35 cellular contexts compared by ENCODE assay signal in genomic region chr11:66497206-66497605, GRCh38. TPM values are rescaled to one million over a fixed set of nuclear protein-coding genes. Genes with fewer than 3 reads are reported as not detected.
"Had no signal": no experiment of that assay in that cellular context is flagged by ENCODE, and none has a peak within 500 bp of the region (broad histone marks: within the 10 kb centered on the region; RNA-seq: fewer than 3 reads in every experiment).

No MANE protein-coding gene starts in this region.

- H3K9me3 ChIP-seq: adrenal gland, ascending aorta, body of pancreas, breast epithelium had no signal

- H3K4me1 ChIP-seq: adrenal gland, ascending aorta, body of pancreas, breast epithelium had no signal

- H3K4me3 ChIP-seq: adrenal gland, ascending aorta, body of pancreas, breast epithelium, cardiac muscle cell had no signal

- H3K27ac ChIP-seq: adrenal gland, ascending aorta, body of pancreas, brain microvascular endothelial cell, breast epithelium, cardiac muscle cell had no signal

- H3K36me3 ChIP-seq: breast epithelium, cardiac muscle cell had no signal

- ATAC-seq: activated naive CD4-positive, alpha-beta T cell treated with anti-CD3 and anti-CD28 coated beads, Interleukin-2, amount 50 U/mL, for 72 hours; activated naive CD8-positive, alpha-beta T cell treated with anti-CD3 and anti-CD28 coated beads, Interleukin-2, amount 50 U/mL, for 24 hours; activated T-cell treated with anti-CD3 and anti-CD28 coated beads, Interleukin-2, amount 50 U/mL, for 4 hours; activated T-cell treated with anti-CD3 and anti-CD28 coated beads, Interleukin-2, amount 50 U/mL, for 72 hours; activated T-helper 17 cell treated with anti-CD3 and anti-CD28 coated beads, Interleukin-2, amount 50 U/mL, for 72 hours; body of pancreas had no signal

- H3K27me3 ChIP-seq: adrenal gland, ascending aorta, body of pancreas, brain microvascular endothelial cell, breast epithelium, cardiac muscle cell had no signal

- DNase-seq: activated effector memory CD4-positive, alpha-beta T cell treated with anti-CD3 and anti-CD28 coated beads, Interleukin-2, amount 50 U/mL, for 16 hours; activated effector memory CD4-positive, alpha-beta T cell treated with Interleukin-2 at 50 U/mL for 16 hours; activated gamma-delta T cell; activated gamma-delta T cell treated with Interleukin-2 at 50 U/mL for 16 hours; activated naive CD4-positive, alpha-beta T cell; activated naive CD4-positive, alpha-beta T cell treated with anti-CD3 and anti-CD28 coated beads for 36 hours; activated naive CD4-positive, alpha-beta T cell treated with anti-CD3 and anti-CD28 coated beads, Interleukin-2, amount 10 ng/mL, durations not matched to agents 7 days and 5 days; activated naive CD4-positive, alpha-beta T cell treated with anti-CD3 and anti-CD28 coated beads, Interleukin-2, amount 50 U/mL, for 16 hours; activated naive CD4-positive, alpha-beta T cell treated with Interleukin-2 at 50 U/mL for 16 hours; activated naive CD8-positive, alpha-beta T cell treated with anti-CD3 and anti-CD28 coated beads for 36 hours; activated naive CD8-positive, alpha-beta T cell treated with anti-CD3 and anti-CD28 coated beads, Interleukin-2, amount 10 ng/mL, durations not matched to agents 7 days and 5 days; activated naive CD8-positive, alpha-beta T cell treated with anti-CD3 and anti-CD28 coated beads, Interleukin-2, amount 50 U/mL, for 24 hours; activated T-cell treated with anti-CD3 and anti-CD28 coated beads, Interleukin-2, amount 50 U/mL, for 1 hour; activated T-cell treated with anti-CD3 and anti-CD28 coated beads, Interleukin-2, amount 50 U/mL, for 24 hours; activated T-cell treated with anti-CD3 and anti-CD28 coated beads, Interleukin-2, amount 50 U/mL, for 4 hours; activated T-cell treated with anti-CD3 and anti-CD28 coated beads, Interleukin-2, amount 50 U/mL, for 48 hours; activated T-cell treated with anti-CD3 and anti-CD28 coated beads, Interleukin-2, amount 50 U/mL, for 72 hours; adrenal gland; amniotic stem cell; amygdala; anterior cingulate cortex; aorta; body of pancreas; brain microvascular endothelial cell; caudate nucleus; central memory CD4-positive, alpha-beta T cell; cerebellar nuclear complex had no signal

RNA-seq across cellular contexts. Expression of gene ACTN3, which starts 49.5 kb away (rescaled TPM):
- total RNA-seq: ascending aorta, astrocyte, body of pancreas, bronchial epithelial cell, cerebellum had no signal
